21 cellular contexts compared by ENCODE assay signal in the genomic region with DNA sequence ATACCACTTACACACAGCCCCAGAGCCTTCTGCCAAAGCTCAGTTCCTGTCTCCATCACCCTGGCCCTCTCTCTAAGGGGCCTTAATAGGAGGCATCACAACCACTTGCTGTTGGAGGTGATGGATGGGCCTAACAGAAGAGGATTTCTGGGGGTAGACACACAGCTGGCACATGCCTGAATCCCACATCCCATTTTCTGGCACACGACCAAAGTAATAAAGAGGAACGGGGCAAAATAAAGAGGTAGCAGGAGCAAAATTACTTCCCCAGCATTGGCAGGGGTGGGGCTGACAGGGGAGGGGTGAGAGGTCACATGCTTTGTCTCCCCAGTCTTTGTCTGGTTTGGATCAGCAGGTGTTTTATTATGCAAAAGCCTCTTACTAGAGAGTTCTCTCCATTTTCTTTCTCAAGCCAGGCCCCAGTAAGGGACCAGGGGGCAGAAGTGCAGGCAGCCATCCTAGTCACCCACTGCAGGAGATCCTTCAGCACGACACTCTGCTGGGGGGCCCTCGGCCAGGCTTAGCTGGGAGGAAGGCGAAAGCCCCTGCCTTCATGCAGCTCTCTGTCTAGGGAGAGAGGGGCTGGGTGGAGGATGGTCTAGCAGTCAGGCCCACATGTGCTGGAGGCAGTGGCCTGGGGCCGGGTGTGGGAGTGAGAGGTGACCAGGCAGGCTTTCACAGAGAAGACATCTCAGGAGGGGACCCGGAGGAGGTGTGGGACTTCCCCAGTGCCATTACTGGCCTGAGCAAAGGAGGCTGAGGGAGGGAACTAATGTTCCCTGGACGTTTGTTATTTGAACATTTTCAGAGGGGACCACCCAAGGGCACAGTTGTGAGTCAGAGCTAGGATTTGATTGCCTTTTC. TPM values are rescaled to one million over a fixed set of nuclear protein-coding genes. Genes with fewer than 3 reads are reported as not detected.
DNase-seq lines count a peak whose midpoint lies in the region; ATAC-seq and TF ChIP-seq lines count a peak whose summit lies in the region.
"Had no signal": no experiment of that assay in that cellular context is flagged by ENCODE, and none has a peak within 500 bp of the region (broad histone marks: within the 10 kb centered on the region; RNA-seq: fewer than 3 reads in every experiment).

No MANE protein-coding gene starts in this region.

- H3K27ac ChIP-seq in GM23338 (ENCODE audit: low read depth) (no peak overlapping the region), Karpas-422 (ENCODE audit: low read length) (peak overlapping the region; percentile 44; the same call in 1 of the 2 replicates), ectodermal cell (ENCODE audit: insufficient read depth, low read depth, low read length, poor library complexity, severe bottlenecking) (peak overlapping the region; percentile 48), neuronal stem cell (replicated peaks; ENCODE audit: low read length) (peak overlapping the region; percentile 48)
- H3K27ac ChIP-seq: BLaER1, dorsolateral prefrontal cortex, esophagus squamous epithelium had no signal

- H3K4me2 ChIP-seq in GM23338 (peak overlapping the region; percentile 63), Karpas-422 (ENCODE audit: low read depth, low read length, poor library complexity, severe bottlenecking) (no peak overlapping the region), neuronal stem cell (ENCODE audit: insufficient read depth, low read length, poor library complexity, severe bottlenecking) (no peak overlapping the region)
- H3K4me2 ChIP-seq: BLaER1 had no signal

- H3K9me3 ChIP-seq in Karpas-422 (ENCODE audit: low read length) (no peaks in the 10 kb centered on the region), ectodermal cell (ENCODE audit: control insufficient read depth, low read length) (no peaks in the 10 kb centered on the region), neuronal stem cell (replicated peaks in 1 of 2; ENCODE audit: control insufficient read depth in 2 of 2, insufficient read depth in 1 of 2, low read depth in 1 of 2, low read length in 2 of 2) (peaks cover 0 to 2% of the 10 kb centered on the region in 2 donors)
- H3K9me3 ChIP-seq: BLaER1, esophagus squamous epithelium, heart left ventricle had no signal

- H3K27me3 Mint-ChIP-seq in GM23338 (ENCODE audit: insufficient read depth, low read depth, poor library complexity) (peaks cover 6% of the 10 kb centered on the region), immature natural killer cell (ENCODE audit: low read depth in 3 of 3) (peaks cover 0 to 7% (median 0%) of the 10 kb centered on the region in 3 donors)
- H3K27me3 Mint-ChIP-seq: activated naive CD8-positive, alpha-beta T cell; type B pancreatic cell had no signal

- H3K4me1 ChIP-seq in GM23338 (ENCODE audit: insufficient read depth) (peaks cover 14% of the 10 kb centered on the region), Karpas-422 (ENCODE audit: low read length) (peaks cover 10% of the 10 kb centered on the region), ectodermal cell (ENCODE audit: control insufficient read depth, insufficient read depth, low read length) (peaks cover 26% of the 10 kb centered on the region), neuronal stem cell (ENCODE audit: control insufficient read depth in 2 of 2, insufficient read depth in 1 of 2, low read depth in 1 of 2, low read length in 2 of 2) (peaks cover 20 to 21% of the 10 kb centered on the region in 2 donors)
- H3K4me1 ChIP-seq: BLaER1, esophagus squamous epithelium, heart left ventricle had no signal

- H3K9ac ChIP-seq in Karpas-422 (ENCODE audit: low read length) (0 out of 2 replicates have a peak overlapping the region, but pooled peaks have one; percentile 16), neuronal stem cell (ENCODE audit: low read depth, low read length, poor library complexity) (no peak overlapping the region)
- H3K9ac ChIP-seq: BLaER1 had no signal

- no peak overlapping the region for H3K14ac ChIP-seq in neuronal stem cell (ENCODE audit: low read length)

- WGBS in ectodermal cell, 2 experiments = 52 to 58% methylated on average over 8 of the region's 8 CpGs
- no CpG with 5 or more reads among the region's 8 CpGs for WGBS in neuronal stem cell (ENCODE audit: extremely low coverage in 2 of 2, insufficient read length in 2 of 2, insufficient replicate concordance in 1 of 2), 2 donors

- H3K4me1 Mint-ChIP-seq in GM23338 (peaks cover 26% of the 10 kb centered on the region), immature natural killer cell (no peaks in the 10 kb centered on the region)

- peak overlapping the region; percentile 54 for H2BK15ac ChIP-seq in neuronal stem cell (ENCODE audit: low read length)

- no peak overlapping the region for H3K4me3 ChIP-seq in GM23338
- H3K4me3 ChIP-seq in Karpas-422 (ENCODE audit: low read length) = no peak overlapping the region
- no peak overlapping the region for H3K4me3 ChIP-seq in ectodermal cell (ENCODE audit: insufficient read depth, low read depth, low read length)
- no peak overlapping the region for H3K4me3 ChIP-seq in neuronal stem cell (ENCODE audit: low read length in 2 of 2)
- H3K4me3 ChIP-seq: BLaER1, dorsolateral prefrontal cortex, esophagus squamous epithelium, heart left ventricle had no signal

- H2AK5ac ChIP-seq in neuronal stem cell (ENCODE audit: low read depth, low read length) = peak overlapping the region; percentile 86

- no peak overlapping the region for H4K8ac ChIP-seq in neuronal stem cell (ENCODE audit: low read depth, low read length)

- H3K27me3 ChIP-seq in GM23338 (ENCODE audit: insufficient read depth) (no peaks in the 10 kb centered on the region), Karpas-422 (ENCODE audit: low read length) (no peaks in the 10 kb centered on the region), ectodermal cell (ENCODE audit: control insufficient read depth, insufficient read depth, low read length, poor library complexity, severe bottlenecking) (no peaks in the 10 kb centered on the region), neuronal stem cell (ENCODE audit: control insufficient read depth in 3 of 3, insufficient read depth in 3 of 3, low read depth in 1 of 3, low read length in 3 of 3) (no peaks in the 10 kb centered on the region)
- H3K27me3 ChIP-seq: BLaER1, dorsolateral prefrontal cortex, esophagus squamous epithelium, heart left ventricle had no signal

- no peak overlapping the region for H2BK12ac ChIP-seq in neuronal stem cell (ENCODE audit: low read length)

- no peaks in the 10 kb centered on the region for H3K36me3 ChIP-seq in GM23338 (ENCODE audit: insufficient read depth)
- H3K36me3 ChIP-seq in Karpas-422 (ENCODE audit: insufficient read depth, low read length) = 0 out of 2 replicates have a peak, but pooled peaks cover 4% of the 10 kb centered on the region
- H3K36me3 ChIP-seq in ectodermal cell (ENCODE audit: control insufficient read depth, insufficient read depth, low read length) = peaks cover 5% of the 10 kb centered on the region
- peaks cover 12 to 31% of the 10 kb centered on the region in 2 donors for H3K36me3 ChIP-seq in neuronal stem cell (replicated peaks in 1 of 2; ENCODE audit: control insufficient read depth in 2 of 2, insufficient read depth in 2 of 2, low read length in 2 of 2)

- H3K36me3 Mint-ChIP-seq in GM23338 (ENCODE audit: low read depth) = peaks cover 11% of the 10 kb centered on the region; the same call in 2 of the 3 replicates
- H3K36me3 Mint-ChIP-seq in immature natural killer cell = peaks cover 9 to 34% (median 16%) of the 10 kb centered on the region in 3 donors

- no peaks in the 10 kb centered on the region for H3K79me1 ChIP-seq in neuronal stem cell (ENCODE audit: low read depth, low read length)

- H3K4me3 Mint-ChIP-seq in GM23338 (no peak overlapping the region; the same call in 2 of the 3 replicates), immature natural killer cell (no peak overlapping the region)
- H3K4me3 Mint-ChIP-seq: activated naive CD8-positive, alpha-beta T cell; type B pancreatic cell had no signal

- no peak overlapping the region for H4K91ac ChIP-seq in neuronal stem cell (ENCODE audit: low read depth, low read length, poor library complexity)

- H2BK120ac ChIP-seq in neuronal stem cell (ENCODE audit: low read depth, low read length) = no peak overlapping the region

- ATAC-seq in GM23338 = peak; percentile 81
- no peak for ATAC-seq in activated CD4-positive, CD25-positive, alpha-beta regulatory T cell treated with anti-CD3 and anti-CD28 coated beads, Interleukin-2, amount 50 U/mL, for 24 hours
- ATAC-seq: heart left ventricle had no signal

- H3K9me3 Mint-ChIP-seq in GM23338 (no peaks in the 10 kb centered on the region), immature natural killer cell (no peaks in the 10 kb centered on the region)
- H3K9me3 Mint-ChIP-seq: type B pancreatic cell had no signal

- peak overlapping the region; percentile 91 for H2BK5ac ChIP-seq in neuronal stem cell (ENCODE audit: low read length)

- H3K27ac Mint-ChIP-seq in GM23338 = peak overlapping the region; percentile 85
- H3K27ac Mint-ChIP-seq in immature natural killer cell = peak overlapping the region in 2 of 6 donors; percentile 37 to 53
- H3K27ac Mint-ChIP-seq: activated naive CD8-positive, alpha-beta T cell had no signal

- peak overlapping the region; percentile 87 for H3K4ac ChIP-seq in neuronal stem cell (ENCODE audit: low read length)

- H3K9me2 ChIP-seq in GM23338 (ENCODE audit: insufficient read depth) = no peaks in the 10 kb centered on the region
- H3K9me2 ChIP-seq in Karpas-422 (replicated peaks; ENCODE audit: insufficient read depth, low read length) = no peaks in the 10 kb centered on the region

- H3F3A ChIP-seq in GM23338 (replicated peaks; ENCODE audit: low read depth) = no peaks in the 10 kb centered on the region

- H4K20me1 ChIP-seq in GM23338 (replicated peaks; ENCODE audit: insufficient read depth) (no peaks in the 10 kb centered on the region), Karpas-422 (ENCODE audit: insufficient read depth, low read depth, low read length) (no peaks in the 10 kb centered on the region)
- H4K20me1 ChIP-seq: BLaER1 had no signal

- H3K79me2 ChIP-seq in GM23338 (replicated peaks; ENCODE audit: insufficient read depth) = no peaks in the 10 kb centered on the region
- no peaks in the 10 kb centered on the region for H3K79me2 ChIP-seq in Karpas-422 (ENCODE audit: low read length)

- peak overlapping the region; percentile 81 for H3K18ac ChIP-seq in neuronal stem cell (ENCODE audit: low read length)

- no peak overlapping the region for H3K23ac ChIP-seq in neuronal stem cell (ENCODE audit: low read depth, low read length, poor library complexity)

- DNase-seq in GM23338 (ENCODE audit: low spot score) (peak; percentile 44), Karpas-422 (no peak), neuronal stem cell (ENCODE audit: low spot score) (no peak), NCI-H446 (lab: John Stamatoyannopoulos, UW) (no peak), immature natural killer cell (no peak)
- DNase-seq in stimulated activated CD8-positive, alpha-beta memory T cell treated with anti-CD3 and anti-CD28 coated beads, Interleukin-4, amount 100 ng/mL, for 48 hours = no peak
- DNase-seq: activated CD4-positive, alpha-beta T cell treated with anti-CD3 and anti-CD28 coated beads for 48 hours; activated CD8-positive, alpha-beta memory T cell treated with anti-CD3 and anti-CD28 coated beads, Interleukin-2, amount 50 U/mL, for 48 hours; esophagus squamous epithelium; heart left ventricle; midbrain; NCI-H2171; occipital lobe; small intestine; T1000 had no signal

- TF ChIP-seq CTCF in GM23338 (conservative IDR thresholded peaks at IDR 0.05; ENCODE audit: low read depth in 2 of 2) = no peak

- H2AFZ ChIP-seq in GM23338 = no peak overlapping the region
- H2AFZ ChIP-seq in Karpas-422 (ENCODE audit: low read length) = no peak overlapping the region
- H2AFZ ChIP-seq in neuronal stem cell (ENCODE audit: low read length) = no peak overlapping the region

RNA-seq across cellular contexts. Expression of gene VSTM2L, which starts 33.7 kb away (rescaled TPM):
- total RNA-seq in GM23338 (2014; rRNA removed; shearing (Covaris generic)) = 0.43 and 1.9 TPM in 2 replicates
- polyA plus RNA-seq in GM23338 (2016; fragmentation: Nextera tagmentation; extraction: Ambion mirVana) = 0.54 and 0.60 TPM in 2 replicates
- 0.14 TPM in 1 of 2 replicates, not detected in the other for total RNA-seq in Karpas-422 (2014; rRNA removed; shearing (Covaris generic); ENCODE audit: low replicate concordance)
- 16.8 TPM for polyA plus RNA-seq in ectodermal cell (2013, experiment 1 of 4)
- 17.7 TPM for polyA plus RNA-seq in ectodermal cell (2013, experiment 2 of 4)
- polyA plus RNA-seq in ectodermal cell (2013, experiment 3 of 4) = 24.9 TPM
- polyA plus RNA-seq in ectodermal cell (2013, experiment 4 of 4) = 31.2 TPM
- polyA plus RNA-seq in neuronal stem cell (2013, experiment 1 of 2) = 9.1 TPM
- 8.0 TPM for polyA plus RNA-seq in neuronal stem cell (2013, experiment 2 of 2)
- not detected for polyA plus RNA-seq in immature natural killer cell
